Comparison of ENCODE assay signal across 9 cellular contexts in genomic region chr13:110012102-110012739, GRCh38.
DNase-seq lines count a peak whose midpoint lies in the region; ATAC-seq and TF ChIP-seq lines count a peak whose summit lies in the region.
"Had no signal": no experiment of that assay in that cellular context is flagged by ENCODE, and none has a peak within 500 bp of the region (broad histone marks: within the 10 kb centered on the region; RNA-seq: fewer than 3 reads in every experiment).

No MANE protein-coding gene starts in this region.

- ATAC-seq in GM19328 (IDR thresholded peaks at IDR 0.05; ENCODE audit: unreplicated experiment) = no peak

- no peak overlapping the region for H3K4me3 ChIP-seq in cardiac fibroblast (replicated peaks in 1 of 2; ENCODE audit: low read depth in 2 of 2, low read length in 2 of 2)
- no peak overlapping the region for H3K4me3 ChIP-seq in mesenchymal stem cell (ENCODE audit: insufficient read depth in 1 of 2, low read depth in 1 of 2, low read length in 2 of 2)
- H3K4me3 ChIP-seq in stomach = no peak overlapping the region

- peak overlapping the region; percentile 28 for H3K9ac ChIP-seq in mesenchymal stem cell (ENCODE audit: low read length)

- H3K18ac ChIP-seq in mesenchymal stem cell (ENCODE audit: low read depth in 1 of 2, low read length in 2 of 2) = no peak overlapping the region

- no peak overlapping the region for H3K23ac ChIP-seq in mesenchymal stem cell (ENCODE audit: low read length in 2 of 2)

- H3K27me3 ChIP-seq in mesenchymal stem cell (ENCODE audit: control insufficient read depth in 1 of 2, insufficient read depth in 1 of 2, low read length in 2 of 2) (no peaks in the 10 kb centered on the region), stomach (no peaks in the 10 kb centered on the region)

- H3K4me1 ChIP-seq in mesenchymal stem cell (ENCODE audit: control insufficient read depth, insufficient read depth, low read depth, low read length) (peaks cover 9% of the 10 kb centered on the region), stomach (peaks cover 0 to 10% (median 8%) of the 10 kb centered on the region in 4 donors)

- H2BK5ac ChIP-seq in mesenchymal stem cell (ENCODE audit: low read depth, low read length, poor library complexity, severe bottlenecking) = peak overlapping the region; percentile 95

- TF ChIP-seq EP300 in Ishikawa (IDR thresholded peaks at IDR 0.05; ENCODE audit: borderline replicate concordance) (peak; percentile 52; the same call in 1 of the 2 replicates), stomach (IDR thresholded peaks at IDR 0.05) (no peak)

- no peaks in the 10 kb centered on the region for H3K79me1 ChIP-seq in mesenchymal stem cell (replicated peaks; ENCODE audit: low read length, poor library complexity, severe bottlenecking)

- intact Hi-C loops in stomach (cut with DNase I; ENCODE audit: low total_unique reads) = no loop called here

- H4K8ac ChIP-seq in mesenchymal stem cell (ENCODE audit: low read length) = no peak overlapping the region

- no peak overlapping the region for H2BK12ac ChIP-seq in mesenchymal stem cell (ENCODE audit: low read length in 2 of 2)

- H3K14ac ChIP-seq in mesenchymal stem cell (ENCODE audit: low read length in 2 of 2) = no peak overlapping the region

- peak overlapping the region; percentile 96 for H3K27ac ChIP-seq in mesenchymal stem cell (ENCODE audit: low read length, poor library complexity, severe bottlenecking)
- no peak overlapping the region for H3K27ac ChIP-seq in stomach

- peak; percentile 94 for DNase-seq in AG09319 (ENCODE audit: extremely low read depth, low read depth)
- DNase-seq in cardiac fibroblast (ENCODE audit: low read depth in 2 of 2) = peak; percentile 96
- peak; percentile 91 for DNase-seq in mesenchymal stem cell
- DNase-seq in stimulated activated CD4-positive, alpha-beta T cell treated with anti-CD3 and anti-CD28 coated beads, Interleukin-12 subunit alpha, Interleukin-12 subunit beta, amount 100 ng/mL, for 4 hours = no peak
- DNase-seq in stomach = no peak
- no peak for DNase-seq in NCI-H446 treated with DMSO at 0.1 percent for 48 hours (lab: John Stamatoyannopoulos, UW)
- DNase-seq: stimulated activated CD4-positive, alpha-beta T cell treated with anti-CD3 and anti-CD28 coated beads, Interleukin-2, amount 100 ng/mL, for 24 hours had no signal

- no peak overlapping the region for H2BK120ac ChIP-seq in mesenchymal stem cell (ENCODE audit: low read depth, low read length)

- WGBS in mesenchymal stem cell = 0% methylated on average over 2 of the region's 2 CpGs
- 47 to 78% (median 70%) methylated on average over 2 of the region's 2 CpGs for WGBS in stomach, 5 donors

- H4K91ac ChIP-seq in mesenchymal stem cell (ENCODE audit: low read length) = no peak overlapping the region

- H3K4me2 ChIP-seq in mesenchymal stem cell (ENCODE audit: low read length, poor library complexity, severe bottlenecking) = peak overlapping the region; percentile 35

- H2BK15ac ChIP-seq in mesenchymal stem cell (ENCODE audit: low read depth, poor library complexity, severe bottlenecking) = no peak overlapping the region

- no peak overlapping the region for H2AK5ac ChIP-seq in mesenchymal stem cell (ENCODE audit: low read length, severe bottlenecking)

- H3K4ac ChIP-seq in mesenchymal stem cell (ENCODE audit: low read depth in 1 of 2, low read length in 2 of 2) = no peak overlapping the region

- TF ChIP-seq CTCF in AG09319 (IDR thresholded peaks at IDR 0.05; ENCODE audit: low read depth, low read length) (no peak; the same call in 1 of the 2 replicates), cardiac fibroblast (IDR thresholded peaks at IDR 0.05; ENCODE audit: low read depth, low read length) (no peak), stomach (IDR thresholded peaks at IDR 0.05) (no peak)

- no peaks in the 10 kb centered on the region for H3K9me3 ChIP-seq in mesenchymal stem cell (ENCODE audit: control insufficient read depth, low read length)
- no peaks in the 10 kb centered on the region for H3K9me3 ChIP-seq in stomach

- TF ChIP-seq POLR2A in stomach (IDR thresholded peaks at IDR 0.05) = no peak

- no peaks in the 10 kb centered on the region for H3K36me3 ChIP-seq in mesenchymal stem cell (ENCODE audit: control insufficient read depth in 1 of 2, insufficient read depth in 2 of 2, low read depth in 1 of 2, low read length in 2 of 2)
- H3K36me3 ChIP-seq in stomach = no peaks in the 10 kb centered on the region

- H2AFZ ChIP-seq in mesenchymal stem cell (ENCODE audit: low read depth, low read length) = no peak overlapping the region

- no peak for TF ChIP-seq RAD21 in Ishikawa (IDR thresholded peaks at IDR 0.05; ENCODE audit: low read depth)

TF ChIP-seq in Ishikawa, 13 proteins besides CTCF, POLR2A, EP300 and RAD21:
- TF ChIP-seq MAX (IDR thresholded peaks at IDR 0.05) (no peak), REST (IDR thresholded peaks at IDR 0.05; ENCODE audit: low read depth) (no peak), CEBPB (IDR thresholded peaks at IDR 0.05) (no peak), TCF12 (IDR thresholded peaks at IDR 0.05; ENCODE audit: low read depth) (no peak), ZBTB7A (IDR thresholded peaks at IDR 0.05; ENCODE audit: low read depth) (no peak), USF1 (IDR thresholded peaks at IDR 0.05) (no peak), CREB1 (IDR thresholded peaks at IDR 0.05; ENCODE audit: low read depth) (no peak), TEAD4 (IDR thresholded peaks at IDR 0.05) (peak; percentile 67), FOXM1 (IDR thresholded peaks at IDR 0.05; ENCODE audit: borderline replicate concordance, low read depth) (0 out of 2 replicates have a peak, but pooled peaks have one; percentile 27), YY1 (IDR thresholded peaks at IDR 0.05; ENCODE audit: low read depth) (no peak)

Comparison
In these comparisons a context has a peak if more than half of its experiments do, and no peak if none do; other contexts are left out.
1. DNase-seq: peak in AG09319 (single experiment), cardiac fibroblast (2 of 2) and mesenchymal stem cell (single experiment); none in stimulated activated CD4-positive, alpha-beta T cell treated with anti-CD3 and anti-CD28 coated beads, Interleukin-12 subunit alpha, Interleukin-12 subunit beta, amount 100 ng/mL, for 4 hours (single experiment), stomach (single experiment) and NCI-H446 treated with DMSO at 0.1 percent for 48 hours (single experiment).